Comparison of ENCODE assay signal across 21 cellular contexts in genomic region chr7:598899-599298, GRCh38.
DNase-seq lines count a peak whose midpoint lies in the region; ATAC-seq, FAIRE-seq and TF ChIP-seq lines count a peak whose summit lies in the region.
"Had no signal": no experiment of that assay in that cellular context is flagged by ENCODE, and none has a peak within 500 bp of the region (broad histone marks: within the 10 kb centered on the region; RNA-seq: fewer than 3 reads in every experiment).

No MANE protein-coding gene starts in this region.

- no peaks in the 10 kb centered on the region for H3K27me3 ChIP-seq in neuronal stem cell (ENCODE audit: control insufficient read depth in 3 of 3, insufficient read depth in 3 of 3, low read depth in 1 of 3, low read length in 3 of 3)
- H3K27me3 ChIP-seq: body of pancreas, upper lobe of left lung had no signal

- ATAC-seq in HG02759 (IDR thresholded peaks at IDR 0.05; ENCODE audit: unreplicated experiment) (no peak), GM21447 (IDR thresholded peaks at IDR 0.05; ENCODE audit: unreplicated experiment) (no peak)
- ATAC-seq: body of pancreas, sciatic nerve had no signal

- H3K27me3 Mint-ChIP-seq in activated CD4-positive, alpha-beta T cell treated with anti-CD3 and anti-CD28 coated beads, Interleukin-2, amount 10 ng/mL, durations not matched to agents 7 days and 5 days: no peaks in the 10 kb centered on the region

- no peak overlapping the region for H3K4me2 ChIP-seq in neuronal stem cell (ENCODE audit: insufficient read depth, low read length, poor library complexity, severe bottlenecking)

- H3K4me1 ChIP-seq in neuronal stem cell (ENCODE audit: control insufficient read depth in 2 of 2, insufficient read depth in 1 of 2, low read depth in 1 of 2, low read length in 2 of 2): peaks cover 2 to 7% of the 10 kb centered on the region in 2 donors
- H3K4me1 ChIP-seq: body of pancreas had no signal

- FAIRE-seq in GM12892 (lab: Jason Lieb, UNC): no peak

- H3K27ac ChIP-seq in caudate nucleus (ENCODE audit: low read depth, low read length): peak overlapping the region; percentile 58
- H3K27ac ChIP-seq in neuronal stem cell (replicated peaks; ENCODE audit: low read length): no peak overlapping the region
- H3K27ac ChIP-seq: body of pancreas, upper lobe of left lung, WERI-Rb-1 had no signal

- no peaks in the 10 kb centered on the region for H3K9me3 ChIP-seq in neuronal stem cell (replicated peaks in 1 of 2; ENCODE audit: control insufficient read depth in 2 of 2, insufficient read depth in 1 of 2, low read depth in 1 of 2, low read length in 2 of 2)
- H3K9me3 ChIP-seq: body of pancreas, upper lobe of left lung had no signal

- no peak overlapping the region for H3K4ac ChIP-seq in neuronal stem cell (ENCODE audit: low read length)

- H2AFZ ChIP-seq in neuronal stem cell (ENCODE audit: low read length): no peak overlapping the region

- no peak overlapping the region for H3K9ac ChIP-seq in neuronal stem cell (ENCODE audit: low read depth, low read length, poor library complexity)

- H3K23ac ChIP-seq in neuronal stem cell (ENCODE audit: low read depth, low read length, poor library complexity): no peak overlapping the region

- peaks cover 47% of the 10 kb centered on the region for H3K4me1 Mint-ChIP-seq in activated CD4-positive, alpha-beta T cell treated with anti-CD3 and anti-CD28 coated beads, Interleukin-2, amount 10 ng/mL, durations not matched to agents 7 days and 5 days

- H2BK5ac ChIP-seq in neuronal stem cell (ENCODE audit: low read length): peak overlapping the region; percentile 50

- H3K4me3 Mint-ChIP-seq in activated CD4-positive, alpha-beta T cell treated with anti-CD3 and anti-CD28 coated beads, Interleukin-2, amount 10 ng/mL, durations not matched to agents 7 days and 5 days: no peak overlapping the region
- H3K4me3 Mint-ChIP-seq: mesothelial cell of epicardium, nephron had no signal

- H3K79me1 ChIP-seq in neuronal stem cell (ENCODE audit: low read depth, low read length): peaks cover 1% of the 10 kb centered on the region

- no peak overlapping the region for H4K8ac ChIP-seq in neuronal stem cell (ENCODE audit: low read depth, low read length)

- no CpG with 5 or more reads among the region's 19 CpGs for WGBS in neuronal stem cell (ENCODE audit: extremely low coverage in 2 of 2, insufficient read length in 2 of 2, insufficient replicate concordance in 1 of 2), 2 donors

- POLR2A ChIA-PET in activated CD4-positive, alpha-beta T cell treated with anti-CD3 and anti-CD28 coated beads, Interleukin-2, amount 10 ng/mL, durations not matched to agents 7 days and 5 days (lab: Charles Lee): no interaction called here

- no peak overlapping the region for H3K14ac ChIP-seq in neuronal stem cell (ENCODE audit: low read length)

- H2BK12ac ChIP-seq in neuronal stem cell (ENCODE audit: low read length): no peak overlapping the region

- H3K27ac Mint-ChIP-seq in activated CD4-positive, alpha-beta T cell treated with anti-CD3 and anti-CD28 coated beads, Interleukin-2, amount 10 ng/mL, durations not matched to agents 7 days and 5 days: peak overlapping the region; percentile 41
- H3K27ac Mint-ChIP-seq: mesothelial cell of epicardium, nephron had no signal

- CTCF ChIA-PET in activated CD4-positive, alpha-beta T cell treated with anti-CD3 and anti-CD28 coated beads, Interleukin-2, amount 10 ng/mL, durations not matched to agents 7 days and 5 days (lab: Charles Lee): interaction anchor here (0.5 kb wide), 1 partner anchor 130 kb away, joined by 3 read pairs; no protein-coding TSS in a partner anchor

- no peak for TF ChIP-seq POLR2A in GM12892 (IDR thresholded peaks at IDR 0.05; ENCODE audit: low read depth, low read length)

- H3K36me3 Mint-ChIP-seq in activated CD4-positive, alpha-beta T cell treated with anti-CD3 and anti-CD28 coated beads, Interleukin-2, amount 10 ng/mL, durations not matched to agents 7 days and 5 days (ENCODE audit: low read depth): peaks cover 14% of the 10 kb centered on the region

- no peak overlapping the region for H2BK120ac ChIP-seq in neuronal stem cell (ENCODE audit: low read depth, low read length)

- no peaks in the 10 kb centered on the region for H3K9me3 Mint-ChIP-seq in activated CD4-positive, alpha-beta T cell treated with anti-CD3 and anti-CD28 coated beads, Interleukin-2, amount 10 ng/mL, durations not matched to agents 7 days and 5 days
- H3K9me3 Mint-ChIP-seq: mesothelial cell of epicardium, nephron had no signal

- peaks cover 0 to 1% of the 10 kb centered on the region in 2 donors for H3K36me3 ChIP-seq in neuronal stem cell (replicated peaks in 1 of 2; ENCODE audit: control insufficient read depth in 2 of 2, insufficient read depth in 2 of 2, low read length in 2 of 2)

- H2BK15ac ChIP-seq in neuronal stem cell (ENCODE audit: low read length): no peak overlapping the region

- DNase-seq in activated CD4-positive, alpha-beta T cell treated with anti-CD3 and anti-CD28 coated beads, Interleukin-2, amount 10 ng/mL, durations not matched to agents 7 days and 5 days: no peak
- no peak for DNase-seq in activated CD4-positive, alpha-beta T cell treated with anti-CD3 and anti-CD28 coated beads for 4 hours
- peak; percentile 56 for DNase-seq in Ammon's horn (ENCODE audit: low spot score)
- DNase-seq in caudate nucleus (lab: John Stamatoyannopoulos, UW): peak in 17 of 61 donors; percentile 8 to 74 (median 26)
- DNase-seq in neuronal stem cell (ENCODE audit: low spot score): no peak
- DNase-seq in GM12892 (ENCODE audit: insufficient read length): no peak
- DNase-seq: body of pancreas; DMS153; effector CD4-positive, alpha-beta T cell; GOT3; KBM-7; MM.1S; NCI-H1436; NCI-H446 treated with DMSO at 0.1 percent for 48 hours; upper lobe of left lung; WERI-Rb-1 had no signal

- H2AK5ac ChIP-seq in neuronal stem cell (ENCODE audit: low read depth, low read length): peak overlapping the region; percentile 27

- H3K18ac ChIP-seq in neuronal stem cell (ENCODE audit: low read length): peak overlapping the region; percentile 57

- H4K91ac ChIP-seq in neuronal stem cell (ENCODE audit: low read depth, low read length, poor library complexity): no peak overlapping the region

- no peak overlapping the region for H3K4me3 ChIP-seq in neuronal stem cell (ENCODE audit: low read length in 2 of 2)
- H3K4me3 ChIP-seq: body of pancreas, upper lobe of left lung had no signal
